Comparison of ENCODE assay signal across 8 cellular contexts in genomic region chr12:8081921-8082577, GRCh38. TPM values are rescaled to one million over a fixed set of nuclear protein-coding genes. Genes with fewer than 3 reads are reported as not detected.
A peak's percentile ranks its signal among the peaks of the same experiment; 100 is the strongest.
DNase-seq lines count a peak whose midpoint lies in the region; ATAC-seq lines count a peak whose summit lies in the region.

Gene NECAP1, plus strand, starts transcription at chr12:8082274. Its CDS starts 15 bp downstream, at chr12:8082289.

- peaks cover 5 to 26% (median 11%) of the 10 kb centered on the region in 11 experiments; a peak in 14 of 22 replicates for H3K36me3 ChIP-seq in BLaER1 treated with 17β-estradiol and CSF1 and Interleukin-3, amounts not matched to agents 10 nM and 100 nM

- H3K27me3 ChIP-seq in BLaER1 treated with 17β-estradiol and CSF1 and Interleukin-3, amounts not matched to agents 10 nM and 100 nM = no peaks in the 10 kb centered on the region

- intact Hi-C loops in dendritic cell treated with granulocyte-macrophage colony-stimulating factor and Interleukin-4, amounts not matched to agents 40 ng/mL and 50 ng/mL, for 4 days (cut with micrococcal nuclease) = loop anchor here (1.0 to 5.0 kb wide), 2 partner anchors 17 to 50 kb away; partner anchors contain the start of gene FOXJ2

- H3K4me1 ChIP-seq in BLaER1 treated with 17β-estradiol and CSF1 and Interleukin-3, amounts not matched to agents 10 nM and 100 nM = peaks cover 37 to 84% (median 55%) of the 10 kb centered on the region in 10 experiments

- no peaks in the 10 kb centered on the region for H3K9me3 Mint-ChIP-seq in dendritic cell treated with granulocyte-macrophage colony-stimulating factor and Interleukin-4, amounts not matched to agents 40 ng/mL and 50 ng/mL, for 4 days

- H3K27ac Mint-ChIP-seq in dendritic cell treated with granulocyte-macrophage colony-stimulating factor and Interleukin-4, amounts not matched to agents 40 ng/mL and 50 ng/mL, for 4 days = peak within 1 kb of the TSS; percentile 93

- peaks cover 4 to 38% (median 21%) of the 10 kb centered on the region in 11 experiments; a peak in 12 of 22 replicates for H4K20me1 ChIP-seq in BLaER1 treated with 17β-estradiol and CSF1 and Interleukin-3, amounts not matched to agents 10 nM and 100 nM

- peaks cover 35% of the 10 kb centered on the region for H3K36me3 Mint-ChIP-seq in dendritic cell treated with granulocyte-macrophage colony-stimulating factor and Interleukin-4, amounts not matched to agents 40 ng/mL and 50 ng/mL, for 4 days (ENCODE audit: low read depth)

- H3K27ac ChIP-seq in BLaER1 treated with 17β-estradiol and CSF1 and Interleukin-3, amounts not matched to agents 10 nM and 100 nM = peak within 1 kb of the TSS; percentile 77 to 90 (median 84)

- peak within 1 kb of the TSS; percentile 78 to 98 (median 88) for H3K4me3 ChIP-seq in BLaER1 treated with 17β-estradiol and CSF1 and Interleukin-3, amounts not matched to agents 10 nM and 100 nM

- no peaks in the 10 kb centered on the region for H3K9me3 ChIP-seq in BLaER1 treated with 17β-estradiol and CSF1 and Interleukin-3, amounts not matched to agents 10 nM and 100 nM (replicated peaks in 1 of 11)

- H3K27me3 Mint-ChIP-seq in dendritic cell treated with granulocyte-macrophage colony-stimulating factor and Interleukin-4, amounts not matched to agents 40 ng/mL and 50 ng/mL, for 4 days = no peaks in the 10 kb centered on the region

- DNase-seq in NCI-H748 (lab: John Stamatoyannopoulos, UW; ENCODE audit: unreplicated experiment) (peak; percentile 96), left lobe of liver (ENCODE audit: low spot score) (peak; percentile 97)
- DNase-seq in activated CD4-positive, alpha-beta T cell treated with anti-CD3 and anti-CD28 coated beads, Interleukin-2, amount 50 U/mL, for 24 hours (ENCODE audit: low read depth in 1 of 2, low spot score in 1 of 2) = peak; percentile 88 to 95
- peak; percentile 94 for DNase-seq in stimulated activated CD4-positive, alpha-beta T cell treated with anti-CD3 and anti-CD28 coated beads, Interleukin-2, amount 100 ng/mL, for 4 hours (ENCODE audit: low read depth)

- ATAC-seq in GM19351 (IDR thresholded peaks at IDR 0.05; ENCODE audit: unreplicated experiment) (peak; percentile 91), HG03521 (IDR thresholded peaks at IDR 0.05; ENCODE audit: unreplicated experiment) (peak; percentile 93), left lobe of liver (peak; percentile 95)

- H3K4me3 Mint-ChIP-seq in dendritic cell treated with granulocyte-macrophage colony-stimulating factor and Interleukin-4, amounts not matched to agents 40 ng/mL and 50 ng/mL, for 4 days = peak within 1 kb of the TSS; percentile 94

- H3K4me2 ChIP-seq in BLaER1 treated with 17β-estradiol and CSF1 and Interleukin-3, amounts not matched to agents 10 nM and 100 nM = peak within 1 kb of the TSS; percentile 85 to 97 (median 92)

- peaks cover 56% of the 10 kb centered on the region for H3K4me1 Mint-ChIP-seq in dendritic cell treated with granulocyte-macrophage colony-stimulating factor and Interleukin-4, amounts not matched to agents 40 ng/mL and 50 ng/mL, for 4 days (ENCODE audit: low read depth)

- peak within 1 kb of the TSS; percentile 76 to 91 (median 86) for H3K9ac ChIP-seq in BLaER1 treated with 17β-estradiol and CSF1 and Interleukin-3, amounts not matched to agents 10 nM and 100 nM

RNA-seq across cellular contexts. Expression of gene NECAP1, which starts in this region (rescaled TPM):
- 14.2 TPM for total RNA-seq in left lobe of liver

Comparison
In these comparisons a context has a peak if more than half of its experiments do, and no peak if none do; other contexts are left out.
1. Peak in every context shown above with its lines: DNase-seq, ATAC-seq, H3K4me3 ChIP-seq and H3K27ac ChIP-seq.